In the genomic region with DNA sequence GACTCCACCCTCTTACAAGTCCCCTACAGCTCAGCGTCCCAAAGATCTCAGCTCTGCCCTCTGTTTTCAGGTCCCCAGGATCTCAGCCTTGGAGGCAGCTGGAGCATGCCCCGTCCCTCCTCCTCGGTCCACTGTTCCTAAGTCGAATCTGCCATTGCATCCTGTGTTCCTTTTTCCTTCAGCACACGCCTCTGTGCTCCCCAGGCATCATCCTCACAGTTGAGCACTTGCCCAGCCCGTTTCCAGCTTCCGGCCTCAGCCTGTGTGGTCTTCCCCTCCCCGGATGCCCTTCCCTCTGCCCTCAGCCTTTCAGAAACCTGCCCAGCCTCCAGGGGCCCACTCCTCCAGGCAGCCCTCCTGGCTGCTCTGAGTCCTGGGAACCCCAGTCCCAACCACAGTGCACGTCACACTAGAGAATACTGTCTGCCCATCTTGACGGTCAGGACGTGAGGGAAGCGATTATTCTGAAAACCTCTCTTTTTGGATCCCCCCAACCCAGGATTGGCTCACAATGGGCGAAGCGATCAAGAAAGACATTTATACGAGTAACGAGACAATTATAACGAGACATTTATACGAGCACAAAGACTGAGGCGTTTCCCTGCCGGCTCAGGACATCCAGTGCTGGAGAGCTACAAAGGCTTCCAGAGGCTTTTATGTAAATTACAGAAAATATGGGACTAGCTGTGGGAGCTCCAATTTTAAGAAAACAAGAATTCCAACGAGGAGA, we compare ENCODE assay signal across 34 cellular contexts. TPM values are rescaled to one million over a fixed set of nuclear protein-coding genes. Genes with fewer than 3 reads are reported as not detected.
A peak's percentile ranks its signal among the peaks of the same experiment; 100 is the strongest.
DNase-seq lines count a peak whose midpoint lies in the region; ATAC-seq, FAIRE-seq and TF ChIP-seq lines count a peak whose summit lies in the region.
"Had no signal": no experiment of that assay in that cellular context is flagged by ENCODE, and none has a peak within 500 bp of the region (broad histone marks: within the 10 kb centered on the region; RNA-seq: fewer than 3 reads in every experiment).

No MANE protein-coding gene starts in this region.

- no peak overlapping the region for H2AFZ ChIP-seq in HepG2 (ENCODE audit: low read length)
- H2AFZ ChIP-seq: parathyroid adenoma had no signal

- no peaks in the 10 kb centered on the region for H3K79me2 ChIP-seq in HepG2 (ENCODE audit: insufficient read depth, low read length)
- H3K79me2 ChIP-seq: parathyroid adenoma had no signal

- no peak overlapping the region for H3K27ac ChIP-seq in right lobe of liver
- H3K27ac ChIP-seq in HepG2 (ENCODE audit: extremely low read length, insufficient read depth, low read length) = no peak overlapping the region
- H3K27ac ChIP-seq in ascending aorta = no peak overlapping the region
- H3K27ac ChIP-seq: cardiac muscle cell, parathyroid adenoma, tibial nerve had no signal

- 89% methylated on average over 19 of the region's 21 CpGs for WGBS in right lobe of liver (ENCODE audit: insufficient coverage, low coverage, low lambda C conversion rate, missing lambda C conversion rate)
- WGBS in HepG2 (ENCODE audit: low lambda C conversion rate) = 95% methylated on average over 21 of the region's 21 CpGs

- TF ChIP-seq RAD21 in HepG2 (CRISPR knock-in tag; IDR thresholded peaks at IDR 0.05) = no peak

- H3K4me3 Mint-ChIP-seq in chondrocyte (ENCODE audit: unreplicated experiment) = no peak overlapping the region
- no peak overlapping the region for H3K4me3 Mint-ChIP-seq in nephron progenitor cell
- H3K4me3 Mint-ChIP-seq: activated CD8-positive, alpha-beta T cell treated with anti-CD3 and anti-CD28 coated beads for 36 hours; activated naive CD4-positive, alpha-beta T cell treated with anti-CD3 and anti-CD28 coated beads, Interleukin-2, amount 50 U/mL, for 24 hours; natural killer cell treated with Interleukin-12 subunit alpha and Interleukin-12 subunit beta and Interleukin-15 and Interleukin-18, amount 100 ng/mL, for 72 hours had no signal

- BruUV-seq in HepG2 (replicated peaks; lab: Mats Ljungman, UMichigan) = no TSS peak

- H4K20me1 ChIP-seq in HepG2 (ENCODE audit: insufficient read depth, low read length) = peaks cover 4% of the 10 kb centered on the region

- TF ChIP-seq EP300 in HepG2 (IDR thresholded peaks at IDR 0.05; ENCODE audit: low read depth in 2 of 2, low read length in 2 of 2) (no peak), HepG2 (CRISPR knock-in tag; IDR thresholded peaks at IDR 0.05; ENCODE audit: borderline replicate concordance) (no peak)

- H3K27ac Mint-ChIP-seq in chondrocyte (ENCODE audit: unreplicated experiment) = no peak overlapping the region
- peak overlapping the region; percentile 1 for H3K27ac Mint-ChIP-seq in nephron progenitor cell
- H3K27ac Mint-ChIP-seq: activated CD8-positive, alpha-beta T cell treated with anti-CD3 and anti-CD28 coated beads for 36 hours; activated naive CD4-positive, alpha-beta T cell treated with anti-CD3 and anti-CD28 coated beads, Interleukin-2, amount 50 U/mL, for 24 hours; natural killer cell treated with Interleukin-12 subunit alpha and Interleukin-12 subunit beta and Interleukin-15 and Interleukin-18, amount 100 ng/mL, for 72 hours had no signal

- FAIRE-seq in HepG2 (lab: Jason Lieb, UNC) = no peak
- FAIRE-seq: endometrium, GM12892 had no signal

- H3K9ac ChIP-seq in HepG2 (ENCODE audit: insufficient read depth, low read depth, low read length) = no peak overlapping the region
- H3K9ac ChIP-seq: parathyroid adenoma had no signal

- TF ChIP-seq CTCF in right lobe of liver (IDR thresholded peaks at IDR 0.05) (no peak), HepG2 (CRISPR knock-in tag; IDR thresholded peaks at IDR 0.05) (no peak), chondrocyte (IDR thresholded peaks at IDR 0.05) (no peak), nephron progenitor cell (IDR thresholded peaks at IDR 0.05) (no peak), ascending aorta (IDR thresholded peaks at IDR 0.05) (no peak)

- H3K27me3 ChIP-seq in right lobe of liver (no peaks in the 10 kb centered on the region), HepG2 (ENCODE audit: control insufficient read depth in 1 of 2, insufficient read depth in 2 of 2, low read length in 2 of 2) (no peaks in the 10 kb centered on the region), ascending aorta (no peaks in the 10 kb centered on the region)
- H3K27me3 ChIP-seq: BE2C, cardiac muscle cell had no signal

- in situ Hi-C loops in HepG2 (cut with HindIII; ENCODE audit: extremely low pct_ligation_motif_present, low pct_unique_long_range_greater_than_20kb) = no loop called here

- CTCF ChIA-PET in HepG2 (lab: Yijun Ruan, JAX; ENCODE audit: low intra/inter-chr PET ratio, low total read pairs) = no interaction called here

- TF ChIP-seq POLR2A in right lobe of liver (IDR thresholded peaks at IDR 0.05) (no peak), HepG2 (IDR thresholded peaks at IDR 0.05; ENCODE audit: insufficient read depth in 1 of 2, low read depth in 2 of 2, low read length in 2 of 2) (no peak), erythroblast (IDR thresholded peaks at IDR 0.05; ENCODE audit: low read length) (no peak)

- intact Hi-C loops in right lobe of liver (cut with DNase I) (no loop called here), HepG2 (cut with micrococcal nuclease; ENCODE audit: unreplicated experiment) (no loop called here), ascending aorta (cut with DNase I) (no loop called here)

- peaks cover 4% of the 10 kb centered on the region for H3K9me3 Mint-ChIP-seq in chondrocyte (ENCODE audit: low read depth)
- H3K9me3 Mint-ChIP-seq in nephron progenitor cell = peaks cover 16% of the 10 kb centered on the region
- H3K9me3 Mint-ChIP-seq: activated naive CD4-positive, alpha-beta T cell treated with anti-CD3 and anti-CD28 coated beads, Interleukin-2, amount 50 U/mL, for 24 hours had no signal

- DNase-seq in right lobe of liver = peak in 2 of 3 donors; percentile 16 to 34
- DNase-seq in HepG2 (ENCODE audit: low spot score) = no peak
- peak; percentile 59 for DNase-seq in chondrocyte (ENCODE audit: low spot score)
- no peak for DNase-seq in nephron progenitor cell
- DNase-seq in DMS53 (lab: John Stamatoyannopoulos, UW) = no peak
- DNase-seq in ascending aorta (ENCODE audit: low spot score in 2 of 2) = no peak
- DNase-seq in activated CD4-positive, alpha-beta T cell treated with anti-CD3 and anti-CD28 coated beads, Interleukin-2, amount 50 U/mL, for 48 hours = no peak
- no peak for DNase-seq in erythroblast (lab: John Stamatoyannopoulos, UW)
- DNase-seq: ACHN; activated CD4-positive, CD25-positive, alpha-beta regulatory T cell treated with anti-CD3 and anti-CD28 coated beads, Interleukin-2, amount 50 U/mL, for 72 hours; activated CD8-positive, alpha-beta memory T cell treated with anti-CD3 and anti-CD28 coated beads, Interleukin-2, amount 50 U/mL, for 48 hours; activated CD8-positive, alpha-beta T cell treated with anti-CD3 and anti-CD28 coated beads for 36 hours; anterior cingulate cortex; BE2C; DMS 273 treated with DMSO at 0.1 percent for 48 hours; foreskin melanocyte; Kasumi-1; NCI-H1436; NCI-H2081; NCI-H226; NCI-H526 treated with DMSO at 0.1 percent for 48 hours; NK-92 treated with Interleukin-12 subunit alpha and Interleukin-12 subunit beta, amount 100 ng/mL, for 24 hours; PC-3; SHP77; stimulated activated CD4-positive, alpha-beta T cell treated with anti-CD3 and anti-CD28 coated beads, Interleukin-4, amount 100 ng/mL, for 1 hour; T-helper 2 cell had no signal

- POLR2A ChIA-PET in HepG2 (lab: Yijun Ruan, JAX) = no interaction called here

- no peak overlapping the region for H3K4me2 ChIP-seq in HepG2 (ENCODE audit: low read depth, low read length)

- no peaks in the 10 kb centered on the region for H3K4me1 Mint-ChIP-seq in chondrocyte (ENCODE audit: low read depth)
- H3K4me1 Mint-ChIP-seq in nephron progenitor cell = peaks cover 31% of the 10 kb centered on the region
- H3K4me1 Mint-ChIP-seq: activated naive CD4-positive, alpha-beta T cell treated with anti-CD3 and anti-CD28 coated beads, Interleukin-2, amount 50 U/mL, for 24 hours had no signal

- H3K27me3 Mint-ChIP-seq in chondrocyte (ENCODE audit: low read depth) (peaks cover 9% of the 10 kb centered on the region), nephron progenitor cell (ENCODE audit: low read depth, poor library complexity) (peaks cover 14% of the 10 kb centered on the region)
- H3K27me3 Mint-ChIP-seq: activated CD8-positive, alpha-beta T cell treated with anti-CD3 and anti-CD28 coated beads for 36 hours; activated naive CD4-positive, alpha-beta T cell treated with anti-CD3 and anti-CD28 coated beads, Interleukin-2, amount 50 U/mL, for 24 hours; natural killer cell treated with Interleukin-12 subunit alpha and Interleukin-12 subunit beta and Interleukin-15 and Interleukin-18, amount 100 ng/mL, for 72 hours had no signal

- H3K4me1 ChIP-seq in right lobe of liver (no peaks in the 10 kb centered on the region), HepG2 (ENCODE audit: insufficient read depth, low read length) (no peaks in the 10 kb centered on the region), ascending aorta (no peaks in the 10 kb centered on the region)
- H3K4me1 ChIP-seq: BE2C, HAP-1, parathyroid adenoma, tibial nerve had no signal

- no peaks in the 10 kb centered on the region for H3K36me3 Mint-ChIP-seq in chondrocyte (ENCODE audit: low read depth)
- peaks cover 19% of the 10 kb centered on the region for H3K36me3 Mint-ChIP-seq in nephron progenitor cell (ENCODE audit: low read depth)
- H3K36me3 Mint-ChIP-seq: activated naive CD4-positive, alpha-beta T cell treated with anti-CD3 and anti-CD28 coated beads, Interleukin-2, amount 50 U/mL, for 24 hours; natural killer cell treated with Interleukin-12 subunit alpha and Interleukin-12 subunit beta and Interleukin-15 and Interleukin-18, amount 100 ng/mL, for 72 hours had no signal

- H3K36me3 ChIP-seq in right lobe of liver (peaks cover 0 to 6% (median 0%) of the 10 kb centered on the region in 4 donors), HepG2 (replicated peaks in 1 of 2; ENCODE audit: control insufficient read depth in 1 of 2, insufficient read depth in 2 of 2, low read length in 2 of 2) (peaks cover 2 to 5% of the 10 kb centered on the region in 2 experiments; a peak in 2 of 5 replicates), ascending aorta (no peaks in the 10 kb centered on the region)
- H3K36me3 ChIP-seq: BE2C, cardiac muscle cell, HAP-1, tibial nerve had no signal

- no peak for ATAC-seq in right lobe of liver
- no peak for ATAC-seq in HepG2
- ATAC-seq: activated CD8-positive, alpha-beta T cell treated with anti-CD3 and anti-CD28 coated beads for 36 hours; natural killer cell treated with Interleukin-12 subunit alpha and Interleukin-12 subunit beta and Interleukin-15 and Interleukin-18, amount 100 ng/mL, for 72 hours; PC-3 had no signal

- no peak overlapping the region for H3K4me3 ChIP-seq in right lobe of liver
- H3K4me3 ChIP-seq in HepG2 (replicated peaks in 1 of 3; ENCODE audit: insufficient read depth in 1 of 3, low read depth in 2 of 3, low read length in 3 of 3) = no peak overlapping the region
- H3K4me3 ChIP-seq in ascending aorta = no peak overlapping the region
- H3K4me3 ChIP-seq: cardiac muscle cell, HAP-1, tibial nerve had no signal

- H3K9me3 ChIP-seq in right lobe of liver (no peaks in the 10 kb centered on the region), HepG2 (ENCODE audit: low read length) (peaks cover 19% of the 10 kb centered on the region), ascending aorta (no peaks in the 10 kb centered on the region)
- H3K9me3 ChIP-seq: BE2C, HAP-1, tibial nerve had no signal

RNA-seq across cellular contexts. Expression of a gene that starts 41.3 kb away (rescaled TPM):
- total RNA-seq in right lobe of liver = 10 to 100 TPM; 17.6 to 74.0 (median 25.7) TPM
- total RNA-seq in HepG2 (2016; rRNA removed; fragmentation: Illumina TruSeq; extraction: Trizol) = 6.7 and 7.8 TPM in 2 replicates
- 10.8 and 13.9 TPM in 2 replicates for total RNA-seq in HepG2 (2016; cell fraction: cytosol; rRNA removed; fragmentation: Illumina TruSeq; extraction: Trizol; ENCODE audit: low read depth)
- total RNA-seq in HepG2 (2016; cell fraction: insoluble cytoplasmic fraction; rRNA removed; fragmentation: Illumina TruSeq; extraction: Trizol) = 8.0 and 8.6 TPM in 2 replicates
- 12.1 and 13.4 TPM in 2 replicates for total RNA-seq in HepG2 (2016; cell fraction: membrane; rRNA removed; fragmentation: Illumina TruSeq; extraction: Trizol)
- 6.4 and 8.4 TPM in 2 replicates for total RNA-seq in HepG2 (2016; cell fraction: nucleus; rRNA removed; fragmentation: Illumina TruSeq; extraction: Trizol)
- 16.4 and 20.7 TPM in 2 replicates for polyA plus RNA-seq in HepG2 (2011; rRNA removed)
- 14.3 and 17.0 TPM in 2 replicates for polyA plus RNA-seq in HepG2 (2011; cell fraction: cytosol; rRNA removed)
- polyA plus RNA-seq in HepG2 (2011; cell fraction: nucleus; rRNA removed) = 21.3 and 26.7 TPM in 2 replicates
- 11.7 and 14.0 TPM in 2 replicates for polyA plus RNA-seq in HepG2 (2012)
- polyA plus RNA-seq in HepG2 (2016; cell fraction: cytosol; fragmentation: Illumina TruSeq; extraction: Trizol; ENCODE audit: low read depth) = 4.1 and 4.3 TPM in 2 replicates
- polyA plus RNA-seq in HepG2 (2016; cell fraction: insoluble cytoplasmic fraction; fragmentation: Illumina TruSeq; extraction: Trizol; ENCODE audit: low read depth) = 6.7 and 7.3 TPM in 2 replicates
- 9.3 and 12.3 TPM in 2 replicates for polyA plus RNA-seq in HepG2 (2016; cell fraction: membrane; fragmentation: Illumina TruSeq; extraction: Trizol; ENCODE audit: low read depth)
- 8.0 and 9.6 TPM in 2 replicates for polyA plus RNA-seq in HepG2 (2016; cell fraction: nucleus; fragmentation: Illumina TruSeq; extraction: Trizol; ENCODE audit: insufficient read depth, low read depth)
- 4.7 and 30.0 TPM in 2 replicates for polyA minus RNA-seq in HepG2 (2011; rRNA and poly(A)+ RNA removed; ENCODE audit: low replicate concordance)
- polyA minus RNA-seq in HepG2 (2011; cell fraction: cytosol; rRNA and poly(A)+ RNA removed) = 12.5 TPM in 2 replicates
- polyA minus RNA-seq in HepG2 (2011; cell fraction: nucleus; rRNA and poly(A)+ RNA removed) = 29.4 and 31.1 TPM in 2 replicates
- 3.4 to 4.1 TPM (median 4.0 TPM) in 3 replicates for total RNA-seq in chondrocyte
- 44.2 TPM for total RNA-seq in ascending aorta

Comparison
In these comparisons a context has a peak if more than half of its experiments do, and no peak if none do; other contexts are left out.
1. DNase-seq: peak in right lobe of liver (2 of 3) and chondrocyte (single experiment); none in HepG2 (single experiment), nephron progenitor cell (single experiment), DMS53 (single experiment), ascending aorta (0 of 2), activated CD4-positive, alpha-beta T cell treated with anti-CD3 and anti-CD28 coated beads, Interleukin-2, amount 50 U/mL, for 48 hours (0 of 2) and erythroblast (0 of 2).